ENCODE assay signal across 1 cellular context in the genomic region with DNA sequence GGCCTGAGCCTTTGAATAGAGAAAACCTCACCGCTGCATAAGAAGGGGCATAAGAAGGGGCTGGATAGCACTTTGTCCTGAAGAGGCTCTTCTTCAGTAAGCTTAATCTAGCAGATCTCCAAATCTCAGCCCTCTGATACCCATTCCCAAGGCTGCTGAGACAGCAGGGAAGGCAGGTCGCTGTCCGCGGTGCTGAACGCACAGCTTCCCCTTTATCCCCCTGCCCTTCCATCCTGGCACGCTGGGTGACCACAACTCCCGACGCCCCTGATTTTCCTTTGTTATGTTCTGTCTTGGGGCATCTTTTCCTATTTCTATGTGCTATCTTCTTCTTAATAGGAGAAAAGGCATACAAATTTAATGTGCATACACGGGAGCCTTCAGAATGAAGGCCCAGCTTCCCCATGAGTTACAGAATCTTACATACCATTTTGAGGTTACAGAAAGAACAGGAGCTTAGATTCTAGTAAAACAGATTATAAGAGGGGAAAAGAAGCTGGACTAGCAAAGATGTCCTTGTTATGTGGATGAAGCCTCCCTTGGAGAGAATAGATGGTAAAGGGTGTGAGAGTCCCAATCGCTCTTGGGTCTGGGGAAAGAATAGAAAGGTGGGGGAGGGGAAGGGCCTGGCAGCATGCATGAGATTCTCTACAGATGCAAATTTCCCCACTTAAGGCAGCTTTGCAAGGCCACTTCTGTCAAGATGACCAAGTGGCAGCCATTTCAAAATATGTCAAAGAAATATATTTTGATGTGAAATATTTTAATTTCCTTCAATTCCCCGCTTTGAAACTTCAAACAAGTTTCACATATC.
TF ChIP-seq lines count a peak whose summit lies in the region.

No MANE protein-coding gene starts in this region.

TF ChIP-seq in HepG2, 621 proteins besides CTCF, POLR2A, EP300 and RAD21 (continued from another document and continues in another):
- TF ChIP-seq, protein P1, sequence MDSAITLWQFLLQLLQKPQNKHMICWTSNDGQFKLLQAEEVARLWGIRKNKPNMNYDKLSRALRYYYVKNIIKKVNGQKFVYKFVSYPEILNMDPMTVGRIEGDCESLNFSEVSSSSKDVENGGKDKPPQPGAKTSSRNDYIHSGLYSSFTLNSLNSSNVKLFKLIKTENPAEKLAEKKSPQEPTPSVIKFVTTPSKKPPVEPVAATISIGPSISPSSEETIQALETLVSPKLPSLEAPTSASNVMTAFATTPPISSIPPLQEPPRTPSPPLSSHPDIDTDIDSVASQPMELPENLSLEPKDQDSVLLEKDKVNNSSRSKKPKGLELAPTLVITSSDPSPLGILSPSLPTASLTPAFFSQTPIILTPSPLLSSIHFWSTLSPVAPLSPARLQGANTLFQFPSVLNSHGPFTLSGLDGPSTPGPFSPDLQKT (CRISPR knock-in tag; IDR thresholded peaks at IDR 0.05; ENCODE audit: borderline replicate concordance): no peak
- no peak for TF ChIP-seq HMGA1 (CRISPR knock-in tag; conservative IDR thresholded peaks at IDR 0.05)
- no peak for TF ChIP-seq SIN3B (IDR thresholded peaks at IDR 0.05; ENCODE audit: low read length)
- TF ChIP-seq, protein P2, sequence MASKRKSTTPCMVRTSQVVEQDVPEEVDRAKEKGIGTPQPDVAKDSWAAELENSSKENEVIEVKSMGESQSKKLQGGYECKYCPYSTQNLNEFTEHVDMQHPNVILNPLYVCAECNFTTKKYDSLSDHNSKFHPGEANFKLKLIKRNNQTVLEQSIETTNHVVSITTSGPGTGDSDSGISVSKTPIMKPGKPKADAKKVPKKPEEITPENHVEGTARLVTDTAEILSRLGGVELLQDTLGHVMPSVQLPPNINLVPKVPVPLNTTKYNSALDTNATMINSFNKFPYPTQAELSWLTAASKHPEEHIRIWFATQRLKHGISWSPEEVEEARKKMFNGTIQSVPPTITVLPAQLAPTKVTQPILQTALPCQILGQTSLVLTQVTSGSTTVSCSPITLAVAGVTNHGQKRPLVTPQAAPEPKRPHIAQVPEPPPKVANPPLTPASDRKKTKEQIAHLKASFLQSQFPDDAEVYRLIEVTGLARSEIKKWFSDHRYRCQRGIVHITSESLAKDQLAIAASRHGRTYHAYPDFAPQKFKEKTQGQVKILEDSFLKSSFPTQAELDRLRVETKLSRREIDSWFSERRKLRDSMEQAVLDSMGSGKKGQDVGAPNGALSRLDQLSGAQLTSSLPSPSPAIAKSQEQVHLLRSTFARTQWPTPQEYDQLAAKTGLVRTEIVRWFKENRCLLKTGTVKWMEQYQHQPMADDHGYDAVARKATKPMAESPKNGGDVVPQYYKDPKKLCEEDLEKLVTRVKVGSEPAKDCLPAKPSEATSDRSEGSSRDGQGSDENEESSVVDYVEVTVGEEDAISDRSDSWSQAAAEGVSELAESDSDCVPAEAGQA (IDR thresholded peaks at IDR 0.05; ENCODE audit: low read depth): no peak
- TF ChIP-seq, protein P2 (CRISPR knock-in tag; IDR thresholded peaks at IDR 0.05; ENCODE audit: borderline replicate concordance): 0 out of 2 replicates have a peak, but pooled peaks have one; percentile 77
- TF ChIP-seq ELF4 (CRISPR knock-in tag; IDR thresholded peaks at IDR 0.05; ENCODE audit: borderline replicate concordance): no peak
- TF ChIP-seq THYN1 (CRISPR knock-in tag; IDR thresholded peaks at IDR 0.05; ENCODE audit: borderline replicate concordance, low read depth): no peak
- TF ChIP-seq, protein P3, sequence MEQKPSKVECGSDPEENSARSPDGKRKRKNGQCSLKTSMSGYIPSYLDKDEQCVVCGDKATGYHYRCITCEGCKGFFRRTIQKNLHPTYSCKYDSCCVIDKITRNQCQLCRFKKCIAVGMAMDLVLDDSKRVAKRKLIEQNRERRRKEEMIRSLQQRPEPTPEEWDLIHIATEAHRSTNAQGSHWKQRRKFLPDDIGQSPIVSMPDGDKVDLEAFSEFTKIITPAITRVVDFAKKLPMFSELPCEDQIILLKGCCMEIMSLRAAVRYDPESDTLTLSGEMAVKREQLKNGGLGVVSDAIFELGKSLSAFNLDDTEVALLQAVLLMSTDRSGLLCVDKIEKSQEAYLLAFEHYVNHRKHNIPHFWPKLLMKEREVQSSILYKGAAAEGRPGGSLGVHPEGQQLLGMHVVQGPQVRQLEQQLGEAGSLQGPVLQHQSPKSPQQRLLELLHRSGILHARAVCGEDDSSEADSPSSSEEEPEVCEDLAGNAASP (CRISPR knock-in tag; IDR thresholded peaks at IDR 0.05; ENCODE audit: borderline replicate concordance): 0 out of 2 replicates have a peak, but pooled peaks have one; percentile 59
- TF ChIP-seq DNMT1 (CRISPR knock-in tag; IDR thresholded peaks at IDR 0.05): no peak
- no peak for TF ChIP-seq ZNF382 (CRISPR knock-in tag; IDR thresholded peaks at IDR 0.05; ENCODE audit: borderline replicate concordance)
- peak; percentile 30; the same call in 1 of the 2 replicates for TF ChIP-seq GATAD2A (CRISPR knock-in tag; IDR thresholded peaks at IDR 0.05)
- TF ChIP-seq, protein P4, sequence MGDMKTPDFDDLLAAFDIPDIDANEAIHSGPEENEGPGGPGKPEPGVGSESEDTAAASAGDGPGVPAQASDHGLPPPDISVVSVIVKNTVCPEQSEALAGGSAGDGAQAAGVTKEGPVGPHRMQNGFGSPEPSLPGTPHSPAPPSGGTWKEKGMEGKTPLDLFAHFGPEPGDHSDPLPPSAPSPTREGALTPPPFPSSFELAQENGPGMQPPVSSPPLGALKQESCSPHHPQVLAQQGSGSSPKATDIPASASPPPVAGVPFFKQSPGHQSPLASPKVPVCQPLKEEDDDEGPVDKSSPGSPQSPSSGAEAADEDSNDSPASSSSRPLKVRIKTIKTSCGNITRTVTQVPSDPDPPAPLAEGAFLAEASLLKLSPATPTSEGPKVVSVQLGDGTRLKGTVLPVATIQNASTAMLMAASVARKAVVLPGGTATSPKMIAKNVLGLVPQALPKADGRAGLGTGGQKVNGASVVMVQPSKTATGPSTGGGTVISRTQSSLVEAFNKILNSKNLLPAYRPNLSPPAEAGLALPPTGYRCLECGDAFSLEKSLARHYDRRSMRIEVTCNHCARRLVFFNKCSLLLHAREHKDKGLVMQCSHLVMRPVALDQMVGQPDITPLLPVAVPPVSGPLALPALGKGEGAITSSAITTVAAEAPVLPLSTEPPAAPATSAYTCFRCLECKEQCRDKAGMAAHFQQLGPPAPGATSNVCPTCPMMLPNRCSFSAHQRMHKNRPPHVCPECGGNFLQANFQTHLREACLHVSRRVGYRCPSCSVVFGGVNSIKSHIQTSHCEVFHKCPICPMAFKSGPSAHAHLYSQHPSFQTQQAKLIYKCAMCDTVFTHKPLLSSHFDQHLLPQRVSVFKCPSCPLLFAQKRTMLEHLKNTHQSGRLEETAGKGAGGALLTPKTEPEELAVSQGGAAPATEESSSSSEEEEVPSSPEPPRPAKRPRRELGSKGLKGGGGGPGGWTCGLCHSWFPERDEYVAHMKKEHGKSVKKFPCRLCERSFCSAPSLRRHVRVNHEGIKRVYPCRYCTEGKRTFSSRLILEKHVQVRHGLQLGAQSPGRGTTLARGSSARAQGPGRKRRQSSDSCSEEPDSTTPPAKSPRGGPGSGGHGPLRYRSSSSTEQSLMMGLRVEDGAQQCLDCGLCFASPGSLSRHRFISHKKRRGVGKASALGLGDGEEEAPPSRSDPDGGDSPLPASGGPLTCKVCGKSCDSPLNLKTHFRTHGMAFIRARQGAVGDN (CRISPR knock-in tag; IDR thresholded peaks at IDR 0.05): no peak
- 0 out of 2 replicates have a peak, but pooled peaks have one; percentile 37 for TF ChIP-seq ARNT2 (CRISPR knock-in tag; IDR thresholded peaks at IDR 0.05; ENCODE audit: low read depth)
- no peak for TF ChIP-seq GTF2F1 (IDR thresholded peaks at IDR 0.05; ENCODE audit: low read length)
- TF ChIP-seq KAT8 (CRISPR knock-in tag; IDR thresholded peaks at IDR 0.05): no peak
- TF ChIP-seq, protein P5, sequence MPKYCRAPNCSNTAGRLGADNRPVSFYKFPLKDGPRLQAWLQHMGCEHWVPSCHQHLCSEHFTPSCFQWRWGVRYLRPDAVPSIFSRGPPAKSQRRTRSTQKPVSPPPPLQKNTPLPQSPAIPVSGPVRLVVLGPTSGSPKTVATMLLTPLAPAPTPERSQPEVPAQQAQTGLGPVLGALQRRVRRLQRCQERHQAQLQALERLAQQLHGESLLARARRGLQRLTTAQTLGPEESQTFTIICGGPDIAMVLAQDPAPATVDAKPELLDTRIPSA (CRISPR knock-in tag; IDR thresholded peaks at IDR 0.05; ENCODE audit: borderline replicate concordance): no peak
- no peak for TF ChIP-seq ZBTB8A (CRISPR knock-in tag; IDR thresholded peaks at IDR 0.05; ENCODE audit: borderline replicate concordance, low read depth)
- TF ChIP-seq MTF1 (CRISPR knock-in tag; IDR thresholded peaks at IDR 0.05): peak; percentile 87
- no peak for TF ChIP-seq HNRNPUL1 (IDR thresholded peaks at IDR 0.05; ENCODE audit: low read depth, low read length)
- no peak for TF ChIP-seq RFX5 (IDR thresholded peaks at IDR 0.05; ENCODE audit: low read depth, low read length)
- TF ChIP-seq, protein P6, sequence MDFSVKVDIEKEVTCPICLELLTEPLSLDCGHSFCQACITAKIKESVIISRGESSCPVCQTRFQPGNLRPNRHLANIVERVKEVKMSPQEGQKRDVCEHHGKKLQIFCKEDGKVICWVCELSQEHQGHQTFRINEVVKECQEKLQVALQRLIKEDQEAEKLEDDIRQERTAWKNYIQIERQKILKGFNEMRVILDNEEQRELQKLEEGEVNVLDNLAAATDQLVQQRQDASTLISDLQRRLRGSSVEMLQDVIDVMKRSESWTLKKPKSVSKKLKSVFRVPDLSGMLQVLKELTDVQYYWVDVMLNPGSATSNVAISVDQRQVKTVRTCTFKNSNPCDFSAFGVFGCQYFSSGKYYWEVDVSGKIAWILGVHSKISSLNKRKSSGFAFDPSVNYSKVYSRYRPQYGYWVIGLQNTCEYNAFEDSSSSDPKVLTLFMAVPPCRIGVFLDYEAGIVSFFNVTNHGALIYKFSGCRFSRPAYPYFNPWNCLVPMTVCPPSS (IDR thresholded peaks at IDR 0.05): no peak
- TF ChIP-seq MYC (CRISPR knock-in tag; IDR thresholded peaks at IDR 0.05; ENCODE audit: borderline replicate concordance): peak; percentile 27; the same call in 1 of the 2 replicates
- TF ChIP-seq ZNF616 (CRISPR knock-in tag; IDR thresholded peaks at IDR 0.05; ENCODE audit: low read depth): no peak
- TF ChIP-seq ZMYM3 (CRISPR knock-in tag; IDR thresholded peaks at IDR 0.05): no peak
- peak; percentile 49 for TF ChIP-seq GATAD1 (CRISPR knock-in tag; IDR thresholded peaks at IDR 0.05)
- no peak for TF ChIP-seq TBX2 (CRISPR knock-in tag; IDR thresholded peaks at IDR 0.05; ENCODE audit: borderline replicate concordance)
- no peak for TF ChIP-seq MBNL3 (CRISPR knock-in tag; conservative IDR thresholded peaks at IDR 0.05)
- no peak for TF ChIP-seq RNF2 (conservative IDR thresholded peaks at IDR 0.05; ENCODE audit: low read depth)
- no peak for TF ChIP-seq CEBPB (IDR thresholded peaks at IDR 0.05; ENCODE audit: borderline replicate concordance, low read depth, low read length)
- TF ChIP-seq ZNF660 (CRISPR knock-in tag; IDR thresholded peaks at IDR 0.05; ENCODE audit: borderline replicate concordance, low read depth): no peak
- 0 out of 2 replicates have a peak, but pooled peaks have one; percentile 33 for TF ChIP-seq ZNF780A (CRISPR knock-in tag; IDR thresholded peaks at IDR 0.05)
- TF ChIP-seq GTF3A (CRISPR knock-in tag; conservative IDR thresholded peaks at IDR 0.05): no peak
- peak; percentile 49; the same call in 1 of the 2 replicates for TF ChIP-seq KMT2B (CRISPR knock-in tag; IDR thresholded peaks at IDR 0.05)
- TF ChIP-seq, protein P7, sequence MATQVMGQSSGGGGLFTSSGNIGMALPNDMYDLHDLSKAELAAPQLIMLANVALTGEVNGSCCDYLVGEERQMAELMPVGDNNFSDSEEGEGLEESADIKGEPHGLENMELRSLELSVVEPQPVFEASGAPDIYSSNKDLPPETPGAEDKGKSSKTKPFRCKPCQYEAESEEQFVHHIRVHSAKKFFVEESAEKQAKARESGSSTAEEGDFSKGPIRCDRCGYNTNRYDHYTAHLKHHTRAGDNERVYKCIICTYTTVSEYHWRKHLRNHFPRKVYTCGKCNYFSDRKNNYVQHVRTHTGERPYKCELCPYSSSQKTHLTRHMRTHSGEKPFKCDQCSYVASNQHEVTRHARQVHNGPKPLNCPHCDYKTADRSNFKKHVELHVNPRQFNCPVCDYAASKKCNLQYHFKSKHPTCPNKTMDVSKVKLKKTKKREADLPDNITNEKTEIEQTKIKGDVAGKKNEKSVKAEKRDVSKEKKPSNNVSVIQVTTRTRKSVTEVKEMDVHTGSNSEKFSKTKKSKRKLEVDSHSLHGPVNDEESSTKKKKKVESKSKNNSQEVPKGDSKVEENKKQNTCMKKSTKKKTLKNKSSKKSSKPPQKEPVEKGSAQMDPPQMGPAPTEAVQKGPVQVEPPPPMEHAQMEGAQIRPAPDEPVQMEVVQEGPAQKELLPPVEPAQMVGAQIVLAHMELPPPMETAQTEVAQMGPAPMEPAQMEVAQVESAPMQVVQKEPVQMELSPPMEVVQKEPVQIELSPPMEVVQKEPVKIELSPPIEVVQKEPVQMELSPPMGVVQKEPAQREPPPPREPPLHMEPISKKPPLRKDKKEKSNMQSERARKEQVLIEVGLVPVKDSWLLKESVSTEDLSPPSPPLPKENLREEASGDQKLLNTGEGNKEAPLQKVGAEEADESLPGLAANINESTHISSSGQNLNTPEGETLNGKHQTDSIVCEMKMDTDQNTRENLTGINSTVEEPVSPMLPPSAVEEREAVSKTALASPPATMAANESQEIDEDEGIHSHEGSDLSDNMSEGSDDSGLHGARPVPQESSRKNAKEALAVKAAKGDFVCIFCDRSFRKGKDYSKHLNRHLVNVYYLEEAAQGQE (IDR thresholded peaks at IDR 0.05; ENCODE audit: borderline replicate concordance in 1 of 2, low read depth in 1 of 2, low read length in 2 of 2): peak; percentile 97 to 99
- TF ChIP-seq POLR2G (IDR thresholded peaks at IDR 0.05; ENCODE audit: low read depth, low read length): no peak
- TF ChIP-seq ZNF569 (CRISPR knock-in tag; IDR thresholded peaks at IDR 0.05; ENCODE audit: borderline replicate concordance): no peak
- TF ChIP-seq HOXA9 (CRISPR knock-in tag; IDR thresholded peaks at IDR 0.05; ENCODE audit: borderline replicate concordance): peak; percentile 66; the same call in 1 of the 2 replicates
- TF ChIP-seq, protein P8, sequence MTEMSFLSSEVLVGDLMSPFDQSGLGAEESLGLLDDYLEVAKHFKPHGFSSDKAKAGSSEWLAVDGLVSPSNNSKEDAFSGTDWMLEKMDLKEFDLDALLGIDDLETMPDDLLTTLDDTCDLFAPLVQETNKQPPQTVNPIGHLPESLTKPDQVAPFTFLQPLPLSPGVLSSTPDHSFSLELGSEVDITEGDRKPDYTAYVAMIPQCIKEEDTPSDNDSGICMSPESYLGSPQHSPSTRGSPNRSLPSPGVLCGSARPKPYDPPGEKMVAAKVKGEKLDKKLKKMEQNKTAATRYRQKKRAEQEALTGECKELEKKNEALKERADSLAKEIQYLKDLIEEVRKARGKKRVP (CRISPR knock-in tag; IDR thresholded peaks at IDR 0.05): no peak
